Comparison of ENCODE assay signal across 9 cellular contexts in genomic region chr1:205983925-205984725, GRCh38.
A peak's percentile ranks its signal among the peaks of the same experiment; 100 is the strongest.
DNase-seq lines count a peak whose midpoint lies in the region; ATAC-seq and TF ChIP-seq lines count a peak whose summit lies in the region.
"Had no signal": no experiment of that assay in that cellular context is flagged by ENCODE, and none has a peak within 500 bp of the region (broad histone marks: within the 10 kb centered on the region; RNA-seq: fewer than 3 reads in every experiment).

No MANE protein-coding gene starts in this region.

- no peaks in the 10 kb centered on the region for H3K36me3 ChIP-seq in brain microvascular endothelial cell (replicated peaks)

- H3K4me3 ChIP-seq in brain microvascular endothelial cell (ENCODE audit: low read depth, low read length) = no peak overlapping the region
- H3K4me3 ChIP-seq: SK-N-MC had no signal

- DNase-seq in C1 segment of cervical spinal cord (lab: John Stamatoyannopoulos, UW) = peak in 11 of 14 donors; percentile 4 to 72 (median 56)
- peak; percentile 16 for DNase-seq in NCI-H774 (lab: John Stamatoyannopoulos, UW)
- no peak for DNase-seq in brain microvascular endothelial cell
- peak; percentile 82 for DNase-seq in iPS-NIHi7 (ENCODE audit: extremely low spot score)
- DNase-seq in stimulated activated CD4-positive, alpha-beta T cell treated with anti-CD3 and anti-CD28 coated beads, Interleukin-4, amount 100 ng/mL, for 24 hours = peak; percentile 27

- in situ Hi-C loops in brain microvascular endothelial cell (cut with HindIII; ENCODE audit: low pct_ligation_motif_present, low sequenced_read_pairs) = loop anchor here (25.0 kb wide), 1 partner anchor 128 kb away; the partner anchor contains the start of gene AVPR1B

- ATAC-seq in GM18868 (IDR thresholded peaks at IDR 0.05; ENCODE audit: unreplicated experiment) = peak; percentile 52
- ATAC-seq in HG03045 (IDR thresholded peaks at IDR 0.05; ENCODE audit: unreplicated experiment) = no peak
- no peak for ATAC-seq in GM18861 (IDR thresholded peaks at IDR 0.05; ENCODE audit: unreplicated experiment)

- H3K27ac ChIP-seq in brain microvascular endothelial cell = no peak overlapping the region
- H3K27ac ChIP-seq: SK-N-MC had no signal

- H3K27me3 ChIP-seq in brain microvascular endothelial cell (replicated peaks) = no peaks in the 10 kb centered on the region

- peak; percentile 94 for TF ChIP-seq CTCF in brain microvascular endothelial cell (IDR thresholded peaks at IDR 0.05; ENCODE audit: low read depth, low read length, missing control alignments)
